15 cellular contexts compared by ENCODE assay signal in genomic region chr16:59126486-59126885, GRCh38.
DNase-seq lines count a peak whose midpoint lies in the region; ATAC-seq and TF ChIP-seq lines count a peak whose summit lies in the region.
"Had no signal": no experiment of that assay in that cellular context is flagged by ENCODE, and none has a peak within 500 bp of the region (broad histone marks: within the 10 kb centered on the region; RNA-seq: fewer than 3 reads in every experiment).

No MANE protein-coding gene starts in this region.

- no peak for ATAC-seq in GM18511 (IDR thresholded peaks at IDR 0.05; ENCODE audit: unreplicated experiment)

- H3K4me3 ChIP-seq in AG10803 (ENCODE audit: low read length), result no peak overlapping the region
- H3K4me3 ChIP-seq in foreskin fibroblast (ENCODE audit: low read depth in 1 of 2, low read length in 2 of 2), result no peak overlapping the region
- H3K4me3 ChIP-seq: BLaER1 had no signal

- TF ChIP-seq CTCF in AG10803 (conservative IDR thresholded peaks at IDR 0.05; ENCODE audit: low read length) (no peak), foreskin fibroblast (IDR thresholded peaks at IDR 0.05; ENCODE audit: low read depth, low read length) (no peak)

- DNase-seq in AG10803 (ENCODE audit: low read depth) (peak; percentile 16), EL (peak; percentile 67), NCI-H524 treated with DMSO at 0.1 percent for 48 hours (lab: John Stamatoyannopoulos, UW) (peak; percentile 10), foreskin fibroblast (peak; percentile 12 to 18), HPDE6-E6E7 (ENCODE audit: extremely low spot score) (no peak), GOT3 (lab: John Stamatoyannopoulos, UW) (no peak)
- DNase-seq: CD4-positive, alpha-beta memory T cell; DMS53; DND-41; GDM1; H9; Karpas-422; KBM-7 had no signal

Comparison
In these comparisons a context has a peak if more than half of its experiments do, and no peak if none do; other contexts are left out.
1. DNase-seq: peak in AG10803 (single experiment), EL (single experiment), NCI-H524 treated with DMSO at 0.1 percent for 48 hours (single experiment) and foreskin fibroblast (2 of 2); none in HPDE6-E6E7 (single experiment) and GOT3 (single experiment).